Comparison of ENCODE assay signal across 22 cellular contexts in the genomic region with DNA sequence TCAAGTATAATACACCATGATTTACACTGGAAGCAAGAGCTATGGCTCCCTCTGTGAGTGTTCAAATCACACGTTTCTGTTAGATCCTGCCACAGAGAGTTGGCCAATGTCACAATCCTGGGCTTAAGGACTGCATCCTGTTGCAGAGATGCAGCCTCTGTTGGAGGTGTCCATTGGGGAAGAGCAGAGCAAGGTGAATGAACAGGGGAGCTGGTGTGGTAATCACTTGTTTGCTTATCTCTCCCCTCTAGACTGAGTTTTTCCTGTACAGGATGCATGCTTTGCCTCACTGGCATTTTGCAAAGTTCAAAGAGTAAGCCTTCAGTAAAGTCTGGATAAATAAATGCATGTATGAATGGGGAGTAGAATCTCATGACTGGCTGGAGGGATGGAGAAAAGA.
"Had no signal": no experiment of that assay in that cellular context is flagged by ENCODE, and none has a peak within 500 bp of the region (broad histone marks: within the 10 kb centered on the region; RNA-seq: fewer than 3 reads in every experiment).

No MANE protein-coding gene starts in this region.

- H3K4me1 ChIP-seq: SJSA1 had no signal

- H3K27me3 ChIP-seq: ascending aorta had no signal

- H3K27ac ChIP-seq: ascending aorta, SJSA1 had no signal

- H3K36me3 ChIP-seq: ascending aorta, SJSA1 had no signal

- DNase-seq: activated CD4-positive, alpha-beta T cell treated with anti-CD3 and anti-CD28 coated beads for 48 hours; activated CD4-positive, alpha-beta T cell treated with anti-CD3 and anti-CD28 coated beads, Interleukin-2, amount 50 U/mL, for 4 hours; activated CD4-positive, CD25-positive, alpha-beta regulatory T cell treated with anti-CD3 and anti-CD28 coated beads, Interleukin-2, amount 50 U/mL, for 72 hours; activated CD8-positive, alpha-beta memory T cell treated with anti-CD3 and anti-CD28 coated beads, Interleukin-2, amount 50 U/mL, for 48 hours; activated CD8-positive, alpha-beta T cell treated with anti-CD3 and anti-CD28 coated beads, Interleukin-2, amount 10 ng/mL, durations not matched to agents 7 days and 5 days; activated effector memory CD4-positive, alpha-beta T cell treated with Interleukin-2 at 50 U/mL for 16 hours; activated naive CD4-positive, alpha-beta T cell; activated T-cell treated with anti-CD3 and anti-CD28 coated beads, Interleukin-2, amount 50 U/mL, for 24 hours; NCI-H1092; NCI-H1417; NCI-H1930; NCI-H2171 treated with DMSO at 0.1 percent for 48 hours; NCI-H226; NCI-H510A; NCI-H526 treated with DMSO at 0.1 percent for 48 hours; SHP77; T-helper 17 cell; T-helper 9 cell had no signal

- ATAC-seq: activated CD8-positive, alpha-beta T cell treated with anti-CD3 and anti-CD28 coated beads, Interleukin-2, amount 10 ng/mL, durations not matched to agents 7 days and 5 days; SK-N-SH treated with all-trans-retinoic acid at 6 μM for 48 hours; T-helper 17 cell; WTC11 had no signal

- H3K9me3 ChIP-seq: ascending aorta, SJSA1 had no signal

- H3K4me3 ChIP-seq: ascending aorta, SJSA1 had no signal
